ENCODE assay signal across 8 cellular contexts in genomic region chr5:150409638-150410523, GRCh38. TPM values are rescaled to one million over a fixed set of nuclear protein-coding genes. Genes with fewer than 3 reads are reported as not detected.
DNase-seq lines count a peak whose midpoint lies in the region; ATAC-seq and TF ChIP-seq lines count a peak whose summit lies in the region.

No MANE protein-coding gene starts in this region.

- H3K27me3 ChIP-seq in DOHH2 (ENCODE audit: control insufficient read depth, low read length), result no peaks in the 10 kb centered on the region
- H3K27me3 ChIP-seq in Karpas-422 (ENCODE audit: low read length), result no peaks in the 10 kb centered on the region
- H3K27me3 ChIP-seq in Peyer's patch, result no peaks in the 10 kb centered on the region
- no peaks in the 10 kb centered on the region for H3K27me3 ChIP-seq in neutrophil

- peak overlapping the region; percentile 93 for H3K4me3 Mint-ChIP-seq in activated naive CD8-positive, alpha-beta T cell treated with anti-CD3 and anti-CD28 coated beads for 36 hours
- H3K4me3 Mint-ChIP-seq in glutamatergic neuron (ENCODE audit: unreplicated experiment), result peak overlapping the region; percentile 53

- H3K9me2 ChIP-seq in DOHH2 (replicated peaks; ENCODE audit: control insufficient read depth, low read length) (no peaks in the 10 kb centered on the region), Karpas-422 (replicated peaks; ENCODE audit: insufficient read depth, low read length) (no peaks in the 10 kb centered on the region)

- TF ChIP-seq CTCF in DOHH2 (IDR thresholded peaks at IDR 0.05; ENCODE audit: low read depth, low read length, poor library complexity, severe bottlenecking), result no peak
- no peak for TF ChIP-seq CTCF in Peyer's patch (IDR thresholded peaks at IDR 0.05)
- no peak for TF ChIP-seq CTCF in glutamatergic neuron (IDR thresholded peaks at IDR 0.05; ENCODE audit: partially characterized antibody, unreplicated experiment)
- TF ChIP-seq CTCF in neutrophil (IDR thresholded peaks at IDR 0.05), result no peak

- TF ChIP-seq POLR2A in Peyer's patch (IDR thresholded peaks at IDR 0.05), result peak; percentile 28 to 46

- H3K4me3 ChIP-seq in DOHH2 (ENCODE audit: low read length) (peak overlapping the region; percentile 96), Karpas-422 (ENCODE audit: low read length) (peak overlapping the region; percentile 84), Peyer's patch (peak overlapping the region; percentile 43 to 75 (median 64)), neutrophil (ENCODE audit: low read depth in 1 of 2, low read length in 1 of 2) (peak overlapping the region; percentile 78 to 95)

- peaks cover 37% of the 10 kb centered on the region for H3K4me1 Mint-ChIP-seq in activated naive CD8-positive, alpha-beta T cell treated with anti-CD3 and anti-CD28 coated beads for 36 hours
- H3K4me1 Mint-ChIP-seq in glutamatergic neuron (ENCODE audit: low read depth, unreplicated experiment), result peaks cover 8% of the 10 kb centered on the region

- no peaks in the 10 kb centered on the region for H3K9me3 Mint-ChIP-seq in activated naive CD8-positive, alpha-beta T cell treated with anti-CD3 and anti-CD28 coated beads for 36 hours
- peaks cover 4% of the 10 kb centered on the region for H3K9me3 Mint-ChIP-seq in glutamatergic neuron (ENCODE audit: unreplicated experiment)

- H4K20me1 ChIP-seq in DOHH2 (ENCODE audit: control insufficient read depth, insufficient read depth, low read depth, low read length) (peaks cover 27% of the 10 kb centered on the region; the same call in 1 of the 2 replicates), Karpas-422 (ENCODE audit: insufficient read depth, low read depth, low read length) (peaks cover 39% of the 10 kb centered on the region; the same call in 1 of the 2 replicates)

- peak overlapping the region; percentile 98 for H3K27ac Mint-ChIP-seq in activated naive CD8-positive, alpha-beta T cell treated with anti-CD3 and anti-CD28 coated beads for 36 hours
- H3K27ac Mint-ChIP-seq in glutamatergic neuron (ENCODE audit: unreplicated experiment), result peak overlapping the region; percentile 85

- H3K4me2 ChIP-seq in DOHH2 (ENCODE audit: low read length) (peak overlapping the region; percentile 98), Karpas-422 (ENCODE audit: low read depth, low read length, poor library complexity, severe bottlenecking) (peak overlapping the region; percentile 99)

- peaks cover 78% of the 10 kb centered on the region for H3K79me2 ChIP-seq in DOHH2 (ENCODE audit: control insufficient read depth, low read length)
- peaks cover 34% of the 10 kb centered on the region for H3K79me2 ChIP-seq in Karpas-422 (ENCODE audit: low read length)

- H3K36me3 Mint-ChIP-seq in activated naive CD8-positive, alpha-beta T cell treated with anti-CD3 and anti-CD28 coated beads for 36 hours, result peaks cover 19% of the 10 kb centered on the region
- H3K36me3 Mint-ChIP-seq in glutamatergic neuron (ENCODE audit: unreplicated experiment), result no peaks in the 10 kb centered on the region

- H3K9me3 ChIP-seq in DOHH2 (ENCODE audit: control insufficient read depth, insufficient read depth, low read length) (no peaks in the 10 kb centered on the region), Karpas-422 (ENCODE audit: low read length) (no peaks in the 10 kb centered on the region), Peyer's patch (no peaks in the 10 kb centered on the region), neutrophil (no peaks in the 10 kb centered on the region)

- peaks cover 53% of the 10 kb centered on the region for H3F3A ChIP-seq in DOHH2 (ENCODE audit: control insufficient read depth, insufficient read depth)

- peak overlapping the region; percentile 98 for H3K27ac ChIP-seq in DOHH2 (ENCODE audit: low read depth, low read length)
- peak overlapping the region; percentile 100 for H3K27ac ChIP-seq in Karpas-422 (ENCODE audit: low read length)
- H3K27ac ChIP-seq in Peyer's patch, result peak overlapping the region; percentile 85 to 97 (median 94)
- peak overlapping the region; percentile 96 for H3K27ac ChIP-seq in neutrophil

- DNase-seq in Karpas-422 (peak; percentile 83), Peyer's patch (peak; percentile 76 to 92 (median 77)), glutamatergic neuron (peak; percentile 71)
- DNase-seq in activated naive CD8-positive, alpha-beta T cell treated with anti-CD3 and anti-CD28 coated beads for 36 hours, result peak; percentile 26

- no peak overlapping the region for H2AFZ ChIP-seq in Karpas-422 (ENCODE audit: low read length)

- ATAC-seq in GM21619 (IDR thresholded peaks at IDR 0.05; ENCODE audit: unreplicated experiment) (peak; percentile 30), GM21526 (IDR thresholded peaks at IDR 0.05; ENCODE audit: low FRiP score, unreplicated experiment) (no peak)

- peaks cover 68% of the 10 kb centered on the region for H3K4me1 ChIP-seq in DOHH2 (ENCODE audit: control insufficient read depth, low read length)
- H3K4me1 ChIP-seq in Karpas-422 (ENCODE audit: low read length), result peaks cover 76% of the 10 kb centered on the region
- H3K4me1 ChIP-seq in Peyer's patch, result peaks cover 3 to 24% (median 19%) of the 10 kb centered on the region in 4 donors
- H3K4me1 ChIP-seq in neutrophil (ENCODE audit: control insufficient read depth in 1 of 2, insufficient read depth in 1 of 2, low read depth in 1 of 2, low read length in 1 of 2), result peaks cover 37 to 38% of the 10 kb centered on the region in 2 experiments

- peak overlapping the region; percentile 86 for H3K9ac ChIP-seq in Karpas-422 (ENCODE audit: low read length)

- peaks cover 75% of the 10 kb centered on the region for H3K36me3 ChIP-seq in DOHH2 (ENCODE audit: control insufficient read depth, low read length)
- H3K36me3 ChIP-seq in Karpas-422 (ENCODE audit: insufficient read depth, low read length), result peaks cover 38% of the 10 kb centered on the region
- peaks cover 0 to 34% (median 4%) of the 10 kb centered on the region in 3 donors for H3K36me3 ChIP-seq in Peyer's patch
- peaks cover 26% of the 10 kb centered on the region for H3K36me3 ChIP-seq in neutrophil

- no peaks in the 10 kb centered on the region for H3K27me3 Mint-ChIP-seq in activated naive CD8-positive, alpha-beta T cell treated with anti-CD3 and anti-CD28 coated beads for 36 hours
- peaks cover 2% of the 10 kb centered on the region for H3K27me3 Mint-ChIP-seq in glutamatergic neuron (ENCODE audit: unreplicated experiment)

RNA-seq across cellular contexts. Expression of gene CD74, which starts 2.8 kb away (rescaled TPM):
- total RNA-seq in Karpas-422 (2014; rRNA removed; shearing (Covaris generic); ENCODE audit: low replicate concordance), result 5,756 and 8,933 TPM in 2 replicates
- 1,000 to 10,000 TPM in 2 of 4 donors, 100 to 1,000 TPM in 2; 759 to 2,006 (median 1,183) TPM for total RNA-seq in Peyer's patch
- 100 to 1,000 TPM; 290 to 294 TPM for total RNA-seq in activated naive CD8-positive, alpha-beta T cell treated with anti-CD3 and anti-CD28 coated beads for 36 hours
- total RNA-seq in glutamatergic neuron (ENCODE audit: unreplicated experiment), result 3.1 TPM

RNA-seq across cellular contexts. Expression of gene RPS14, which starts 39.7 kb away (rescaled TPM):
- total RNA-seq in Karpas-422 (2014; rRNA removed; shearing (Covaris generic); ENCODE audit: low replicate concordance), result 3,040 and 3,750 TPM in 2 replicates
- 1,000 to 10,000 TPM in 3 of 4 donors, 100 to 1,000 TPM in 1; 975 to 1,961 (median 1,274) TPM for total RNA-seq in Peyer's patch
- 1,000 to 10,000 TPM; 2,978 to 3,004 TPM for total RNA-seq in activated naive CD8-positive, alpha-beta T cell treated with anti-CD3 and anti-CD28 coated beads for 36 hours
- total RNA-seq in glutamatergic neuron (ENCODE audit: unreplicated experiment), result 1,465 TPM

RNA-seq across cellular contexts. Expression of gene TCOF1, which starts 52.4 kb away (rescaled TPM):
- 23.0 and 42.6 TPM in 2 replicates for total RNA-seq in Karpas-422 (2014; rRNA removed; shearing (Covaris generic); ENCODE audit: low replicate concordance)
- total RNA-seq in Peyer's patch (10 to 100 TPM; 19.4 to 85.0 (median 28.2) TPM), glutamatergic neuron (ENCODE audit: unreplicated experiment) (39.7 TPM)
- total RNA-seq in activated naive CD8-positive, alpha-beta T cell treated with anti-CD3 and anti-CD28 coated beads for 36 hours, result 100 to 1,000 TPM; 138 to 140 TPM

Comparison
In these comparisons a context has a peak if more than half of its experiments do, and no peak if none do; other contexts are left out.
1. DNase-seq: peak in every context shown above with its lines; median percentile 83 in Karpas-422; 77 in Peyer's patch; 71 in glutamatergic neuron; 26 in activated naive CD8-positive, alpha-beta T cell treated with anti-CD3 and anti-CD28 coated beads for 36 hours.
2. RNA of gene CD74, which starts 2.8 kb away (total RNA-seq): 5,756 to 8,933 TPM in Karpas-422, 759 to 2,006 TPM in Peyer's patch and 290 to 294 TPM in activated naive CD8-positive, alpha-beta T cell treated with anti-CD3 and anti-CD28 coated beads for 36 hours; 3.1 TPM in glutamatergic neuron (single experiment); every median in the first group is over 10 times any median in the second.
3. Peak in every context shown above with its lines, with median percentiles within 50 percentile points of each other: H3K27ac ChIP-seq and H3K4me3 ChIP-seq.